Comparison of ENCODE assay signal across 1 cellular context in the genomic region with DNA sequence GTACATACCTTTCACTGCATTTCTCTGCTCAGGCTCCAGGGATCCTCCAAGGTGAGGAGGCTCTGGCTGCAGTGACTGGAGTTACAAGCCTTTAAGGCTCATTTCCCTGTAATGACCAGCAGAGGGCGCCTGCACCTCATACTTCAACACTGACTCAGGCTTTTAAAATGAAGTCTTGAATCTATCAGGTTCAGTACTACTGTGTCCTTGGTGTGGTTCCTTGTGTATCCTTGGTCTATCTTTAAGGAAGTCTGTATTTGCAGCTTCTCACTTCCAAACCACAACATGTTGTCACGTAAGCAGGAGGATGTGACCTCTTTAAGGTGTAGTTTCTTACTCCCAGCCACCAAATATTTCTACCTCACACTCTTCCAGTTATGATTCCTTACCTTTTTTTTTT.
TF ChIP-seq lines count a peak whose summit lies in the region.

No MANE protein-coding gene starts in this region.

TF ChIP-seq in HepG2, 621 proteins besides CTCF, POLR2A, EP300 and RAD21 (continued from another document and continues in another):
- TF ChIP-seq, protein P1, sequence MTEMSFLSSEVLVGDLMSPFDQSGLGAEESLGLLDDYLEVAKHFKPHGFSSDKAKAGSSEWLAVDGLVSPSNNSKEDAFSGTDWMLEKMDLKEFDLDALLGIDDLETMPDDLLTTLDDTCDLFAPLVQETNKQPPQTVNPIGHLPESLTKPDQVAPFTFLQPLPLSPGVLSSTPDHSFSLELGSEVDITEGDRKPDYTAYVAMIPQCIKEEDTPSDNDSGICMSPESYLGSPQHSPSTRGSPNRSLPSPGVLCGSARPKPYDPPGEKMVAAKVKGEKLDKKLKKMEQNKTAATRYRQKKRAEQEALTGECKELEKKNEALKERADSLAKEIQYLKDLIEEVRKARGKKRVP (CRISPR knock-in tag; IDR thresholded peaks at IDR 0.05), result no peak
- TF ChIP-seq ZNF724P (CRISPR knock-in tag; IDR thresholded peaks at IDR 0.05; ENCODE audit: borderline replicate concordance) (no peak), KLF11 (CRISPR knock-in tag; IDR thresholded peaks at IDR 0.05) (0 out of 2 replicates have a peak, but pooled peaks have one; percentile 39), AHR (CRISPR knock-in tag; IDR thresholded peaks at IDR 0.05) (no peak), STAG1 (CRISPR knock-in tag; IDR thresholded peaks at IDR 0.05) (peak; percentile 98), DPF2 (CRISPR knock-in tag; IDR thresholded peaks at IDR 0.05; ENCODE audit: borderline replicate concordance, low read depth) (no peak), HNRNPLL (IDR thresholded peaks at IDR 0.05; ENCODE audit: low read depth, low read length, poor library complexity, severe bottlenecking) (no peak), SNAPC4 (CRISPR knock-in tag; IDR thresholded peaks at IDR 0.05) (no peak), ELF3 (CRISPR knock-in tag; IDR thresholded peaks at IDR 0.05) (peak; percentile 45; the same call in 1 of the 2 replicates), TFDP2 (CRISPR knock-in tag; IDR thresholded peaks at IDR 0.05) (no peak), ZNF775 (CRISPR knock-in tag; IDR thresholded peaks at IDR 0.05; ENCODE audit: borderline replicate concordance) (no peak), IRF2 (CRISPR knock-in tag; IDR thresholded peaks at IDR 0.05) (0 out of 2 replicates have a peak, but pooled peaks have one; percentile 35), ZNF274 (CRISPR knock-in tag; IDR thresholded peaks at IDR 0.05) (no peak), KAT8 (CRISPR knock-in tag; IDR thresholded peaks at IDR 0.05) (0 out of 2 replicates have a peak, but pooled peaks have one; percentile 17), SOX5 (CRISPR knock-in tag; IDR thresholded peaks at IDR 0.05; ENCODE audit: borderline replicate concordance) (0 out of 2 replicates have a peak, but pooled peaks have one; percentile 15), CREM (IDR thresholded peaks at IDR 0.05) (no peak), CREM (CRISPR knock-in tag; IDR thresholded peaks at IDR 0.05) (no peak), HNRNPK (IDR thresholded peaks at IDR 0.05; ENCODE audit: low read depth, low read length, poor library complexity, severe bottlenecking) (no peak), KLF6 (CRISPR knock-in tag; IDR thresholded peaks at IDR 0.05) (0 out of 2 replicates have a peak, but pooled peaks have one; percentile 25), KMT2B (CRISPR knock-in tag; IDR thresholded peaks at IDR 0.05) (no peak), FOSL2 (CRISPR knock-in tag; IDR thresholded peaks at IDR 0.05) (peak; percentile 50; the same call in 1 of the 2 replicates), HOXA7 (CRISPR knock-in tag; IDR thresholded peaks at IDR 0.05) (no peak), PCBP2 (optimal IDR thresholded peaks at IDR 0.05; ENCODE audit: low read depth, low read length, poor library complexity, severe bottlenecking) (no peak), PTBP1 (IDR thresholded peaks at IDR 0.05; ENCODE audit: low read depth, low read length, poor library complexity, severe bottlenecking) (no peak), MIXL1 (CRISPR knock-in tag; IDR thresholded peaks at IDR 0.05) (peak; percentile 63; the same call in 1 of the 2 replicates), NFKBIZ (CRISPR knock-in tag; IDR thresholded peaks at IDR 0.05) (no peak), TIGD3 (CRISPR knock-in tag; IDR thresholded peaks at IDR 0.05; ENCODE audit: borderline replicate concordance) (no peak), SMC3 (IDR thresholded peaks at IDR 0.05; ENCODE audit: low read length) (peak; percentile 98), PHF20 (CRISPR knock-in tag; IDR thresholded peaks at IDR 0.05) (no peak), ZKSCAN1 (IDR thresholded peaks at IDR 0.05; ENCODE audit: low read length) (no peak)
- TF ChIP-seq, protein P2, sequence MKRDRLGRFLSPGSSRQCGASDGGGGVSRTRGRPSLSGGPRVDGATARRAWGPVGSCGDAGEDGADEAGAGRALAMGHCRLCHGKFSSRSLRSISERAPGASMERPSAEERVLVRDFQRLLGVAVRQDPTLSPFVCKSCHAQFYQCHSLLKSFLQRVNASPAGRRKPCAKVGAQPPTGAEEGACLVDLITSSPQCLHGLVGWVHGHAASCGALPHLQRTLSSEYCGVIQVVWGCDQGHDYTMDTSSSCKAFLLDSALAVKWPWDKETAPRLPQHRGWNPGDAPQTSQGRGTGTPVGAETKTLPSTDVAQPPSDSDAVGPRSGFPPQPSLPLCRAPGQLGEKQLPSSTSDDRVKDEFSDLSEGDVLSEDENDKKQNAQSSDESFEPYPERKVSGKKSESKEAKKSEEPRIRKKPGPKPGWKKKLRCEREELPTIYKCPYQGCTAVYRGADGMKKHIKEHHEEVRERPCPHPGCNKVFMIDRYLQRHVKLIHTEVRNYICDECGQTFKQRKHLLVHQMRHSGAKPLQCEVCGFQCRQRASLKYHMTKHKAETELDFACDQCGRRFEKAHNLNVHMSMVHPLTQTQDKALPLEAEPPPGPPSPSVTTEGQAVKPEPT (CRISPR knock-in tag; IDR thresholded peaks at IDR 0.05; ENCODE audit: low read depth), result no peak
- TF ChIP-seq, protein P3, sequence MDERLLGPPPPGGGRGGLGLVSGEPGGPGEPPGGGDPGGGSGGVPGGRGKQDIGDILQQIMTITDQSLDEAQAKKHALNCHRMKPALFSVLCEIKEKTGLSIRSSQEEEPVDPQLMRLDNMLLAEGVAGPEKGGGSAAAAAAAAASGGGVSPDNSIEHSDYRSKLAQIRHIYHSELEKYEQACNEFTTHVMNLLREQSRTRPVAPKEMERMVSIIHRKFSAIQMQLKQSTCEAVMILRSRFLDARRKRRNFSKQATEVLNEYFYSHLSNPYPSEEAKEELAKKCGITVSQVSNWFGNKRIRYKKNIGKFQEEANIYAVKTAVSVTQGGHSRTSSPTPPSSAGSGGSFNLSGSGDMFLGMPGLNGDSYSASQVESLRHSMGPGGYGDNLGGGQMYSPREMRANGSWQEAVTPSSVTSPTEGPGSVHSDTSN (CRISPR knock-in tag; IDR thresholded peaks at IDR 0.05), result no peak
- TF ChIP-seq, protein P4, sequence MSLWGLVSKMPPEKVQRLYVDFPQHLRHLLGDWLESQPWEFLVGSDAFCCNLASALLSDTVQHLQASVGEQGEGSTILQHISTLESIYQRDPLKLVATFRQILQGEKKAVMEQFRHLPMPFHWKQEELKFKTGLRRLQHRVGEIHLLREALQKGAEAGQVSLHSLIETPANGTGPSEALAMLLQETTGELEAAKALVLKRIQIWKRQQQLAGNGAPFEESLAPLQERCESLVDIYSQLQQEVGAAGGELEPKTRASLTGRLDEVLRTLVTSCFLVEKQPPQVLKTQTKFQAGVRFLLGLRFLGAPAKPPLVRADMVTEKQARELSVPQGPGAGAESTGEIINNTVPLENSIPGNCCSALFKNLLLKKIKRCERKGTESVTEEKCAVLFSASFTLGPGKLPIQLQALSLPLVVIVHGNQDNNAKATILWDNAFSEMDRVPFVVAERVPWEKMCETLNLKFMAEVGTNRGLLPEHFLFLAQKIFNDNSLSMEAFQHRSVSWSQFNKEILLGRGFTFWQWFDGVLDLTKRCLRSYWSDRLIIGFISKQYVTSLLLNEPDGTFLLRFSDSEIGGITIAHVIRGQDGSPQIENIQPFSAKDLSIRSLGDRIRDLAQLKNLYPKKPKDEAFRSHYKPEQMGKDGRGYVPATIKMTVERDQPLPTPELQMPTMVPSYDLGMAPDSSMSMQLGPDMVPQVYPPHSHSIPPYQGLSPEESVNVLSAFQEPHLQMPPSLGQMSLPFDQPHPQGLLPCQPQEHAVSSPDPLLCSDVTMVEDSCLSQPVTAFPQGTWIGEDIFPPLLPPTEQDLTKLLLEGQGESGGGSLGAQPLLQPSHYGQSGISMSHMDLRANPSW (CRISPR knock-in tag; IDR thresholded peaks at IDR 0.05; ENCODE audit: borderline replicate concordance), result no peak
- TF ChIP-seq, protein P5, sequence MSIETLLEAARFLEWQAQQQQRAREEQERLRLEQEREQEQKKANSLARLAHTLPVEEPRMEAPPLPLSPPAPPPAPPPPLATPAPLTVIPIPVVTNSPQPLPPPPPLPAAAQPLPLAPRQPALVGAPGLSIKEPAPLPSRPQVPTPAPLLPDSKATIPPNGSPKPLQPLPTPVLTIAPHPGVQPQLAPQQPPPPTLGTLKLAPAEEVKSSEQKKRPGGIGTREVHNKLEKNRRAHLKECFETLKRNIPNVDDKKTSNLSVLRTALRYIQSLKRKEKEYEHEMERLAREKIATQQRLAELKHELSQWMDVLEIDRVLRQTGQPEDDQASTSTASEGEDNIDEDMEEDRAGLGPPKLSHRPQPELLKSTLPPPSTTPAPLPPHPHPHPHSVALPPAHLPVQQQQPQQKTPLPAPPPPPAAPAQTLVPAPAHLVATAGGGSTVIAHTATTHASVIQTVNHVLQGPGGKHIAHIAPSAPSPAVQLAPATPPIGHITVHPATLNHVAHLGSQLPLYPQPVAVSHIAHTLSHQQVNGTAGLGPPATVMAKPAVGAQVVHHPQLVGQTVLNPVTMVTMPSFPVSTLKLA (IDR thresholded peaks at IDR 0.05), result no peak
- TF ChIP-seq, protein P6, sequence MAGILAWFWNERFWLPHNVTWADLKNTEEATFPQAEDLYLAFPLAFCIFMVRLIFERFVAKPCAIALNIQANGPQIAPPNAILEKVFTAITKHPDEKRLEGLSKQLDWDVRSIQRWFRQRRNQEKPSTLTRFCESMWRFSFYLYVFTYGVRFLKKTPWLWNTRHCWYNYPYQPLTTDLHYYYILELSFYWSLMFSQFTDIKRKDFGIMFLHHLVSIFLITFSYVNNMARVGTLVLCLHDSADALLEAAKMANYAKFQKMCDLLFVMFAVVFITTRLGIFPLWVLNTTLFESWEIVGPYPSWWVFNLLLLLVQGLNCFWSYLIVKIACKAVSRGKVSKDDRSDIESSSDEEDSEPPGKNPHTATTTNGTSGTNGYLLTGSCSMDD (CRISPR knock-in tag; IDR thresholded peaks at IDR 0.05), result no peak
- TF ChIP-seq, protein P7, sequence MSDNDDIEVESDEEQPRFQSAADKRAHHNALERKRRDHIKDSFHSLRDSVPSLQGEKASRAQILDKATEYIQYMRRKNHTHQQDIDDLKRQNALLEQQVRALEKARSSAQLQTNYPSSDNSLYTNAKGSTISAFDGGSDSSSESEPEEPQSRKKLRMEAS (IDR thresholded peaks at IDR 0.05), result no peak
